ENCODE assay signal across 1 cellular context in genomic region chr19:48965033-48965805, GRCh38.
TF ChIP-seq lines count a peak whose summit lies in the region.

FTL (plus strand) TSS chr19:48965309; CDS start chr19:48965508, 199 bp downstream.

TF ChIP-seq in HepG2, 621 proteins besides CTCF, POLR2A, EP300 and RAD21 (continued from another document and continues in another):
- peak; percentile 82; the same call in 1 of the 2 replicates for TF ChIP-seq ZNF574 (CRISPR knock-in tag; IDR thresholded peaks at IDR 0.05)
- TF ChIP-seq, protein P1, sequence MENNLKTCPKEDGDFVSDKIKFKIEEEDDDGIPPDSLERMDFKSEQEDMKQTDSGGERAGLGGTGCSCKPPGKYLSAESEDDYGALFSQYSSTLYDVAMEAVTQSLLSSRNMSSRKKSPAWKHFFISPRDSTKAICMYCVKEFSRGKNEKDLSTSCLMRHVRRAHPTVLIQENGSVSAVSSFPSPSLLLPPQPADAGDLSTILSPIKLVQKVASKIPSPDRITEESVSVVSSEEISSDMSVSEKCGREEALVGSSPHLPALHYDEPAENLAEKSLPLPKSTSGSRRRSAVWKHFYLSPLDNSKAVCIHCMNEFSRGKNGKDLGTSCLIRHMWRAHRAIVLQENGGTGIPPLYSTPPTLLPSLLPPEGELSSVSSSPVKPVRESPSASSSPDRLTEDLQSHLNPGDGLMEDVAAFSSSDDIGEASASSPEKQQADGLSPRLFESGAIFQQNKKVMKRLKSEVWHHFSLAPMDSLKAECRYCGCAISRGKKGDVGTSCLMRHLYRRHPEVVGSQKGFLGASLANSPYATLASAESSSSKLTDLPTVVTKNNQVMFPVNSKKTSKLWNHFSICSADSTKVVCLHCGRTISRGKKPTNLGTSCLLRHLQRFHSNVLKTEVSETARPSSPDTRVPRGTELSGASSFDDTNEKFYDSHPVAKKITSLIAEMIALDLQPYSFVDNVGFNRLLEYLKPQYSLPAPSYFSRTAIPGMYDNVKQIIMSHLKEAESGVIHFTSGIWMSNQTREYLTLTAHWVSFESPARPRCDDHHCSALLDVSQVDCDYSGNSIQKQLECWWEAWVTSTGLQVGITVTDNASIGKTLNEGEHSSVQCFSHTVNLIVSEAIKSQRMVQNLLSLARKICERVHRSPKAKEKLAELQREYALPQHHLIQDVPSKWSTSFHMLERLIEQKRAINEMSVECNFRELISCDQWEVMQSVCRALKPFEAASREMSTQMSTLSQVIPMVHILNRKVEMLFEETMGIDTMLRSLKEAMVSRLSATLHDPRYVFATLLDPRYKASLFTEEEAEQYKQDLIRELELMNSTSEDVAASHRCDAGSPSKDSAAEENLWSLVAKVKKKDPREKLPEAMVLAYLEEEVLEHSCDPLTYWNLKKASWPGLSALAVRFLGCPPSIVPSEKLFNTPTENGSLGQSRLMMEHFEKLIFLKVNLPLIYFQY (CRISPR knock-in tag; IDR thresholded peaks at IDR 0.05; ENCODE audit: borderline replicate concordance): peak; percentile 88
- TF ChIP-seq KLF15 (CRISPR knock-in tag; IDR thresholded peaks at IDR 0.05; ENCODE audit: borderline replicate concordance): no peak; the same call in 1 of the 2 replicates
- TF ChIP-seq FOXO1 (CRISPR knock-in tag; IDR thresholded peaks at IDR 0.05): peak; percentile 67
- TF ChIP-seq ZNF3 (CRISPR knock-in tag; IDR thresholded peaks at IDR 0.05): peak; percentile 28; the same call in 1 of the 2 replicates
- no peak; the same call in 1 of the 2 replicates for TF ChIP-seq ZNF281 (CRISPR knock-in tag; IDR thresholded peaks at IDR 0.05; ENCODE audit: borderline replicate concordance)
- TF ChIP-seq, protein P2, sequence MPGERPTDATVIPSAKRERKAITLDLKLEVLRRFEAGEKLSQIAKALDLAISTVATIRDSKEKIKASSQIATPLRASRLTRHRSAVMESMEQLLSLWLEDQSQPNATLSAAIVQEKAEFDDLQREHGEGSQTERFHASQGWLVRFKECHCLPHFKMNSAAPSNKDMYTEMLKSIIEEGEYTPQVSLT (CRISPR knock-in tag; IDR thresholded peaks at IDR 0.05; ENCODE audit: borderline replicate concordance, low read depth): no peak
- peak; percentile 97 for TF ChIP-seq HOXA5 (CRISPR knock-in tag; IDR thresholded peaks at IDR 0.05)
- no peak for TF ChIP-seq LCORL (IDR thresholded peaks at IDR 0.05)
- TF ChIP-seq LCORL (CRISPR knock-in tag; IDR thresholded peaks at IDR 0.05): no peak
- no peak for TF ChIP-seq HNRNPUL1 (IDR thresholded peaks at IDR 0.05; ENCODE audit: low read depth, low read length)
- TF ChIP-seq SAFB2 (CRISPR knock-in tag; IDR thresholded peaks at IDR 0.05; ENCODE audit: borderline replicate concordance, low read depth): no peak; the same call in 1 of the 2 replicates
- TF ChIP-seq ZNF124 (CRISPR knock-in tag; IDR thresholded peaks at IDR 0.05): peak; percentile 85
- peak; percentile 23 to 97; a peak in 3 of 4 replicates for TF ChIP-seq KLF16 (CRISPR knock-in tag; IDR thresholded peaks at IDR 0.05)
- 0 out of 2 replicates have a peak, but pooled peaks have one; percentile 39 for TF ChIP-seq ZMYM2 (CRISPR knock-in tag; IDR thresholded peaks at IDR 0.05)
- TF ChIP-seq SNAPC5 (CRISPR knock-in tag; IDR thresholded peaks at IDR 0.05; ENCODE audit: borderline replicate concordance): no peak
- TF ChIP-seq FOXJ3 (CRISPR knock-in tag; IDR thresholded peaks at IDR 0.05; ENCODE audit: borderline replicate concordance): peak; percentile 67; the same call in 1 of the 2 replicates
- TF ChIP-seq SETDB1 (CRISPR knock-in tag; IDR thresholded peaks at IDR 0.05; ENCODE audit: borderline replicate concordance): no peak
- peak; percentile 38; the same call in 1 of the 2 replicates for TF ChIP-seq ZNF317 (CRISPR knock-in tag; IDR thresholded peaks at IDR 0.05)
- peak; percentile 83; the same call in 1 of the 2 replicates for TF ChIP-seq KDM3A (CRISPR knock-in tag; IDR thresholded peaks at IDR 0.05; ENCODE audit: low read depth)
- peak; percentile 79; the same call in 1 of the 2 replicates for TF ChIP-seq ATF5 (CRISPR knock-in tag; IDR thresholded peaks at IDR 0.05; ENCODE audit: low read depth)
- peak; percentile 65 for TF ChIP-seq ZNF609 (CRISPR knock-in tag; IDR thresholded peaks at IDR 0.05; ENCODE audit: borderline replicate concordance)
- no peak for TF ChIP-seq ZNF879 (CRISPR knock-in tag; IDR thresholded peaks at IDR 0.05)
- TF ChIP-seq, protein P3, sequence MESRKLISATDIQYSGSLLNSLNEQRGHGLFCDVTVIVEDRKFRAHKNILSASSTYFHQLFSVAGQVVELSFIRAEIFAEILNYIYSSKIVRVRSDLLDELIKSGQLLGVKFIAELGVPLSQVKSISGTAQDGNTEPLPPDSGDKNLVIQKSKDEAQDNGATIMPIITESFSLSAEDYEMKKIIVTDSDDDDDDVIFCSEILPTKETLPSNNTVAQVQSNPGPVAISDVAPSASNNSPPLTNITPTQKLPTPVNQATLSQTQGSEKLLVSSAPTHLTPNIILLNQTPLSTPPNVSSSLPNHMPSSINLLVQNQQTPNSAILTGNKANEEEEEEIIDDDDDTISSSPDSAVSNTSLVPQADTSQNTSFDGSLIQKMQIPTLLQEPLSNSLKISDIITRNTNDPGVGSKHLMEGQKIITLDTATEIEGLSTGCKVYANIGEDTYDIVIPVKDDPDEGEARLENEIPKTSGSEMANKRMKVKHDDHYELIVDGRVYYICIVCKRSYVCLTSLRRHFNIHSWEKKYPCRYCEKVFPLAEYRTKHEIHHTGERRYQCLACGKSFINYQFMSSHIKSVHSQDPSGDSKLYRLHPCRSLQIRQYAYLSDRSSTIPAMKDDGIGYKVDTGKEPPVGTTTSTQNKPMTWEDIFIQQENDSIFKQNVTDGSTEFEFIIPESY (CRISPR knock-in tag; IDR thresholded peaks at IDR 0.05): no peak
- TF ChIP-seq ZNF598 (CRISPR knock-in tag; IDR thresholded peaks at IDR 0.05; ENCODE audit: borderline replicate concordance): peak; percentile 100
